ENCODE assay signal across 8 cellular contexts in genomic region chr2:65390134-65390533, GRCh38. TPM values are rescaled to one million over a fixed set of nuclear protein-coding genes. Genes with fewer than 3 reads are reported as not detected.
A peak's percentile ranks its signal among the peaks of the same experiment; 100 is the strongest.
DNase-seq lines count a peak whose midpoint lies in the region; ATAC-seq and TF ChIP-seq lines count a peak whose summit lies in the region.

No MANE protein-coding gene starts in this region.

- TF ChIP-seq CTCF in KMS-11 (conservative IDR thresholded peaks at IDR 0.05; ENCODE audit: low read depth, low read length) (no peak), neural progenitor cell (IDR thresholded peaks at IDR 0.05) (no peak), left ventricle myocardium inferior (IDR thresholded peaks at IDR 0.05; ENCODE audit: borderline replicate concordance) (no peak)
- no peak for TF ChIP-seq CTCF in CD4-positive, alpha-beta T cell (IDR thresholded peaks at IDR 0.05)

- H2AFZ ChIP-seq in KMS-11 (ENCODE audit: low read depth) = no peak overlapping the region
- no peak overlapping the region for H2AFZ ChIP-seq in neural progenitor cell (replicated peaks)

- H3K4me2 ChIP-seq in KMS-11 (peak overlapping the region; percentile 78), neural progenitor cell (no peak overlapping the region)

- H3K27me3 ChIP-seq in KMS-11 (ENCODE audit: insufficient read depth, low read depth) (no peaks in the 10 kb centered on the region), neural progenitor cell (no peaks in the 10 kb centered on the region), left ventricle myocardium inferior (ENCODE audit: low read depth) (no peaks in the 10 kb centered on the region)
- no peaks in the 10 kb centered on the region for H3K27me3 ChIP-seq in CD4-positive, alpha-beta T cell (ENCODE audit: control insufficient read depth, insufficient read depth, low read length)

- peak overlapping the region; percentile 60 for H3K4me3 ChIP-seq in KMS-11 (IDR thresholded peaks at IDR 0.05; ENCODE audit: insufficient read depth, low read depth, low read length)
- no peak overlapping the region for H3K4me3 ChIP-seq in neural progenitor cell
- H3K4me3 ChIP-seq in left ventricle myocardium inferior = no peak overlapping the region

- no peaks in the 10 kb centered on the region for H3F3A ChIP-seq in neural progenitor cell (ENCODE audit: low read depth)

- H3K4me1 ChIP-seq in KMS-11 (ENCODE audit: low read depth, poor library complexity, severe bottlenecking) (peaks cover 100% of the 10 kb centered on the region), neural progenitor cell (peaks cover 22% of the 10 kb centered on the region), left ventricle myocardium inferior (peaks cover 79% of the 10 kb centered on the region)

- H3K27ac ChIP-seq in KMS-11 (peak overlapping the region; percentile 97), neural progenitor cell (no peak overlapping the region), left ventricle myocardium inferior (replicated peaks) (no peak overlapping the region), substantia nigra (ENCODE audit: low read depth, low read length, poor library complexity, severe bottlenecking) (no peak overlapping the region)
- no peak overlapping the region for H3K27ac ChIP-seq in CD4-positive, alpha-beta T cell (ENCODE audit: low read depth, low read length)

- DNase-seq in neural progenitor cell (ENCODE audit: low spot score) (no peak), SHP77 treated with DMSO at 0.1 percent for 48 hours (lab: John Stamatoyannopoulos, UW) (no peak), left ventricle myocardium inferior (no peak), substantia nigra (lab: John Stamatoyannopoulos, UW) (no peak)
- DNase-seq in CD4-positive, alpha-beta T cell = no peak

- H3K4me1 Mint-ChIP-seq in neural progenitor cell = peaks cover 53% of the 10 kb centered on the region
- H3K4me1 Mint-ChIP-seq in CD4-positive, alpha-beta T cell (ENCODE audit: low read depth) = no peaks in the 10 kb centered on the region

- H3K4me3 Mint-ChIP-seq in neural progenitor cell = no peak overlapping the region
- no peak overlapping the region for H3K4me3 Mint-ChIP-seq in CD4-positive, alpha-beta T cell

- CTCF ChIA-PET in CD4-positive, alpha-beta T cell (lab: Charles Lee) = interaction anchor here (0.7 kb wide), 1 partner anchor 112 kb away, joined by 4 read pairs; no protein-coding TSS in a partner anchor

- H4K20me1 ChIP-seq in KMS-11 (ENCODE audit: insufficient read depth) (no peaks in the 10 kb centered on the region), neural progenitor cell (ENCODE audit: low read depth) (peaks cover 67% of the 10 kb centered on the region)

- H3K79me2 ChIP-seq in KMS-11 (ENCODE audit: insufficient read depth, low read depth) = peaks cover 78% of the 10 kb centered on the region
- H3K79me2 ChIP-seq in neural progenitor cell (ENCODE audit: low read depth) = peaks cover 7% of the 10 kb centered on the region

- H3K27ac Mint-ChIP-seq in neural progenitor cell = peak overlapping the region; percentile 54
- H3K27ac Mint-ChIP-seq in CD4-positive, alpha-beta T cell = no peak overlapping the region

- peak overlapping the region; percentile 87; the same call in 1 of the 2 replicates for H3K9ac ChIP-seq in KMS-11
- H3K9ac ChIP-seq in neural progenitor cell = no peak overlapping the region

- H3K9me3 Mint-ChIP-seq in neural progenitor cell = no peaks in the 10 kb centered on the region
- no peaks in the 10 kb centered on the region for H3K9me3 Mint-ChIP-seq in CD4-positive, alpha-beta T cell

- H3K36me3 ChIP-seq in KMS-11 (ENCODE audit: insufficient read depth) (no peaks in the 10 kb centered on the region), neural progenitor cell (no peaks in the 10 kb centered on the region), left ventricle myocardium inferior (no peaks in the 10 kb centered on the region)

- H3K36me3 Mint-ChIP-seq in neural progenitor cell = peaks cover 3% of the 10 kb centered on the region
- no peaks in the 10 kb centered on the region for H3K36me3 Mint-ChIP-seq in CD4-positive, alpha-beta T cell (ENCODE audit: low read depth)

- H3K9me3 ChIP-seq in neural progenitor cell (ENCODE audit: low read depth) = no peaks in the 10 kb centered on the region
- no peaks in the 10 kb centered on the region for H3K9me3 ChIP-seq in CD4-positive, alpha-beta T cell (ENCODE audit: control insufficient read depth, low read length)
- H3K9me3 ChIP-seq in left ventricle myocardium inferior (replicated peaks) = no peaks in the 10 kb centered on the region

- POLR2A ChIA-PET in CD4-positive, alpha-beta T cell (lab: Charles Lee) = no interaction called here

- peaks cover 3% of the 10 kb centered on the region for H3K27me3 Mint-ChIP-seq in neural progenitor cell (ENCODE audit: insufficient read depth, low read depth)
- H3K27me3 Mint-ChIP-seq in CD4-positive, alpha-beta T cell = no peaks in the 10 kb centered on the region

- peak; percentile 40 for TF ChIP-seq POLR2A in GM18951 (IDR thresholded peaks at IDR 0.05; ENCODE audit: extremely low read depth, insufficient read depth, insufficient read length)

- intact Hi-C loops in CD4-positive, alpha-beta T cell (cut with DNase I, micrococcal nuclease) = no loop called here
- intact Hi-C loops in left ventricle myocardium inferior (cut with micrococcal nuclease) = no loop called here

- peak; percentile 69 for ATAC-seq in GM21786 (IDR thresholded peaks at IDR 0.05; ENCODE audit: unreplicated experiment)
- ATAC-seq in CD4-positive, alpha-beta T cell (ENCODE audit: poor library complexity) = no peak

- in situ Hi-C loops in GM18951 (cut with MboI; ENCODE audit: low sequenced_read_pairs, unreplicated experiment) = no loop called here

RNA-seq across cellular contexts. Expression of gene SPRED2, which starts 42.3 kb away (rescaled TPM):
- total RNA-seq in neural progenitor cell (ENCODE audit: low replicate concordance) = 11.6 and 13.5 TPM in 2 replicates
- 1 to 10 TPM; 2.5 to 2.8 TPM for total RNA-seq in CD4-positive, alpha-beta T cell
- 18.9 TPM for total RNA-seq in left ventricle myocardium inferior
